19 cellular contexts compared by ENCODE assay signal in the genomic region with DNA sequence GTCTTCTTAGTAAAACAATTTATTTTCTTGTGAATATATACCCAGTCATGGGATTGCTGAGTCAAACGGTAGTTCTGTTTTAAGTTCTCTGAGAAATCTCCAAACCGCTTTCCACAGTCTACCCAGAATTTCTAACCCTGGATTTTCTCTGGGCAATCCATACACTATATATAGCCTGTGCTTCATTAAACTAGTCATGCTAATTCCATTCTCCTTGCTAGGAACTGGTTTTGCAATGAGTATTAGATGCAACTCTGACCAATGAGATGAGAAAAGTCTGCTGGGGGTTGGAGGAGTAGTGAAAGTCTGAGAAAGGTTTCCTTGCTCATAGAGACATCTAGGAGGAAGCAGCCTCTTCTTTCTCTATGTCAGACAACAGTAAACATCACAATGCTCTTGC.
DNase-seq lines count a peak whose midpoint lies in the region; ATAC-seq and TF ChIP-seq lines count a peak whose summit lies in the region.
"Had no signal": no experiment of that assay in that cellular context is flagged by ENCODE, and none has a peak within 500 bp of the region (broad histone marks: within the 10 kb centered on the region; RNA-seq: fewer than 3 reads in every experiment).

No MANE protein-coding gene starts in this region.

- H4K91ac ChIP-seq in IMR-90 (ENCODE audit: insufficient read depth, low read depth, low read length) = no peak overlapping the region

- TF ChIP-seq CTCF in BJ (IDR thresholded peaks at IDR 0.05; ENCODE audit: insufficient read depth, low read depth, low read length) = no peak
- TF ChIP-seq CTCF in IMR-90 (conservative IDR thresholded peaks at IDR 0.05; ENCODE audit: low read depth, low read length) = no peak

- no peak for TF ChIP-seq POLR2A in IMR-90 (IDR thresholded peaks at IDR 0.05; ENCODE audit: low read depth, low read length)

- no peak overlapping the region for H2BK20ac ChIP-seq in IMR-90 (ENCODE audit: low read depth, low read length)

- intact Hi-C loops in IMR-90 (cut with micrococcal nuclease) = no loop called here

- H2BK120ac ChIP-seq in IMR-90 (ENCODE audit: low read depth, low read length) = no peak overlapping the region

- H3K27ac ChIP-seq in IMR-90 (ENCODE audit: insufficient read depth, low read length) = no peak overlapping the region
- H3K27ac ChIP-seq: heart left ventricle, KMS-11, parathyroid adenoma had no signal

- H3K9me1 ChIP-seq in IMR-90 (ENCODE audit: insufficient read depth, low read length) = no peaks in the 10 kb centered on the region

- H3K4me3 ChIP-seq in BJ (ENCODE audit: low read depth, low read length) (no peak overlapping the region), IMR-90 (ENCODE audit: insufficient read depth, low read depth, low read length) (no peak overlapping the region), skeletal muscle cell (ENCODE audit: low read depth, low read length) (no peak overlapping the region)
- H3K4me3 ChIP-seq: heart left ventricle had no signal

- H4K5ac ChIP-seq in IMR-90 (ENCODE audit: low read depth, low read length) = no peak overlapping the region; the same call in 1 of the 2 replicates

- H3K27me3 ChIP-seq in BJ (ENCODE audit: control insufficient read depth, insufficient read depth, low read length) = no peaks in the 10 kb centered on the region
- H3K27me3 ChIP-seq in IMR-90 (ENCODE audit: control insufficient read depth, insufficient read depth, low read length) = no peaks in the 10 kb centered on the region
- H3K27me3 ChIP-seq: heart left ventricle had no signal

- DNase-seq in BJ (ENCODE audit: low read depth) (peak; percentile 43), IMR-90 (peak; percentile 78), skeletal muscle cell (ENCODE audit: low read depth) (peak; percentile 42), kidney tubule cell (ENCODE audit: low spot score) (no peak)
- DNase-seq in activated CD8-positive, alpha-beta memory T cell treated with anti-CD3 and anti-CD28 coated beads, Interleukin-2, amount 50 U/mL, for 4 hours = no peak
- DNase-seq: activated CD4-positive, CD25-positive, alpha-beta regulatory T cell treated with anti-CD3 and anti-CD28 coated beads, Interleukin-2, amount 50 U/mL, for 72 hours; activated effector memory CD4-positive, alpha-beta T cell treated with anti-CD3 and anti-CD28 coated beads, Interleukin-2, amount 50 U/mL, for 16 hours; activated naive CD8-positive, alpha-beta T cell treated with anti-CD3 and anti-CD28 coated beads, Interleukin-2, amount 10 ng/mL, durations not matched to agents 7 days and 5 days; CD4-positive, alpha-beta T cell; heart left ventricle; NCI-H1436; NCI-H510A treated with DMSO at 0.1 percent for 48 hours; nephron progenitor cell; SK-N-SH; stimulated activated CD4-positive, alpha-beta T cell treated with anti-CD3 and anti-CD28 coated beads, Interleukin-2, amount 100 ng/mL, for 24 hours had no signal

- no CpG with 5 or more reads among the region's 2 CpGs for WGBS in IMR-90 (ENCODE audit: extremely low coverage in 2 of 2, insufficient read length in 1 of 2), 2 experiments

- no peak overlapping the region for H2AK5ac ChIP-seq in IMR-90 (ENCODE audit: low read depth, low read length)

- no peaks in the 10 kb centered on the region for H4K20me1 ChIP-seq in IMR-90 (ENCODE audit: insufficient read depth, low read length)

- no peak overlapping the region for H4K8ac ChIP-seq in IMR-90 (ENCODE audit: low read depth in 2 of 2, low read length in 2 of 2)

- no peak for TF ChIP-seq RAD21 in IMR-90 (IDR thresholded peaks at IDR 0.05; ENCODE audit: low read length)

- no peak overlapping the region for H2BK15ac ChIP-seq in IMR-90 (ENCODE audit: low read depth, low read length)

- H3K18ac ChIP-seq in IMR-90 (ENCODE audit: low read depth, low read length) = no peak overlapping the region; the same call in 1 of the 2 replicates

- ATAC-seq in IMR-90 (ENCODE audit: low read depth) (peak; percentile 77), esophagus mucosa (peak; percentile 54), HG03565 (IDR thresholded peaks at IDR 0.05; ENCODE audit: unreplicated experiment) (no peak)
- ATAC-seq: heart left ventricle had no signal

- POLR2A ChIA-PET in BJ (lab: Charles Lee) = no interaction called here
- POLR2A ChIA-PET in IMR-90 (lab: Charles Lee; ENCODE audit: unreplicated experiment) = no interaction called here

- H3K14ac ChIP-seq in IMR-90 (replicated peaks; ENCODE audit: low read depth, low read length) = no peak overlapping the region

- no peak overlapping the region for H2AFZ ChIP-seq in IMR-90 (replicated peaks; ENCODE audit: low read length, poor library complexity)
- H2AFZ ChIP-seq: parathyroid adenoma had no signal

- H3K9ac ChIP-seq in IMR-90 (ENCODE audit: low read depth, low read length) = no peak overlapping the region
- H3K9ac ChIP-seq: KMS-11, parathyroid adenoma, SK-N-SH had no signal

- H3K4me2 ChIP-seq in IMR-90 (ENCODE audit: low read depth, low read length) = peak overlapping the region; percentile 25; the same call in 1 of the 2 replicates
- H3K4me2 ChIP-seq: KMS-11, SK-N-SH had no signal

- H3K79me1 ChIP-seq in IMR-90 (ENCODE audit: low read depth in 1 of 2, low read length in 2 of 2) = no peaks in the 10 kb centered on the region

- H3K23ac ChIP-seq in IMR-90 (ENCODE audit: low read depth, low read length) = no peak overlapping the region

- no peak overlapping the region for H3K56ac ChIP-seq in IMR-90 (ENCODE audit: extremely low read depth, insufficient read depth, low read length)

- H2BK5ac ChIP-seq in IMR-90 (ENCODE audit: low read depth, low read length, poor library complexity, severe bottlenecking) = peak overlapping the region; percentile 53

- in situ Hi-C loops in IMR-90 (cut with MboI; ENCODE audit: low sequenced_read_pairs) = no loop called here

- no peaks in the 10 kb centered on the region; the same call in 1 of the 2 replicates for H3K4me1 ChIP-seq in IMR-90 (ENCODE audit: control insufficient read depth, insufficient read depth, low read length)
- H3K4me1 ChIP-seq: heart left ventricle, parathyroid adenoma had no signal

- no peaks in the 10 kb centered on the region for H3K9me3 ChIP-seq in IMR-90 (ENCODE audit: control insufficient read depth, insufficient read depth, low read length)
- H3K9me3 ChIP-seq: SK-N-SH had no signal

- CTCF ChIA-PET in BJ (lab: Yijun Ruan, JAX) = interaction anchor here (0.8 to 2.7 kb wide), 4 partner anchors 10 to 128 kb away, joined by 3 to 9 read pairs (median 5); no protein-coding TSS in a partner anchor
- CTCF ChIA-PET in IMR-90 (lab: Yijun Ruan, JAX) = no interaction called here

- dilution Hi-C loops in IMR-90 (cut with HindIII; ENCODE audit: low sequenced_read_pairs, unreplicated experiment) = no loop called here

- H2AK9ac ChIP-seq in IMR-90 (replicated peaks; ENCODE audit: low read depth, low read length, poor library complexity) = no peak overlapping the region

- BruUV-seq in IMR-90 (replicated peaks; lab: Mats Ljungman, UMichigan) = no TSS peak

- H3K36me3 ChIP-seq in BJ (ENCODE audit: control insufficient read depth, insufficient read depth, low read length) (no peaks in the 10 kb centered on the region), IMR-90 (ENCODE audit: control insufficient read depth, insufficient read depth, low read length) (no peaks in the 10 kb centered on the region)
- H3K36me3 ChIP-seq: heart left ventricle had no signal

- H3K4ac ChIP-seq in IMR-90 (ENCODE audit: low read depth, low read length) = no peak overlapping the region

TF ChIP-seq in IMR-90, 13 proteins besides CTCF, POLR2A, EP300 and RAD21:
- peak; percentile 63 for TF ChIP-seq CEBPB (IDR thresholded peaks at IDR 0.05; ENCODE audit: low read depth, low read length)
- TF ChIP-seq MXI1 (IDR thresholded peaks at IDR 0.05; ENCODE audit: borderline replicate concordance, low read depth, low read length) = no peak

Comparison
In these comparisons a context has a peak if more than half of its experiments do, and no peak if none do; other contexts are left out.
1. DNase-seq: peak in BJ (single experiment), IMR-90 (single experiment) and skeletal muscle cell (single experiment); none in activated CD8-positive, alpha-beta memory T cell treated with anti-CD3 and anti-CD28 coated beads, Interleukin-2, amount 50 U/mL, for 4 hours (single experiment) and kidney tubule cell (single experiment).